In the genomic region with DNA sequence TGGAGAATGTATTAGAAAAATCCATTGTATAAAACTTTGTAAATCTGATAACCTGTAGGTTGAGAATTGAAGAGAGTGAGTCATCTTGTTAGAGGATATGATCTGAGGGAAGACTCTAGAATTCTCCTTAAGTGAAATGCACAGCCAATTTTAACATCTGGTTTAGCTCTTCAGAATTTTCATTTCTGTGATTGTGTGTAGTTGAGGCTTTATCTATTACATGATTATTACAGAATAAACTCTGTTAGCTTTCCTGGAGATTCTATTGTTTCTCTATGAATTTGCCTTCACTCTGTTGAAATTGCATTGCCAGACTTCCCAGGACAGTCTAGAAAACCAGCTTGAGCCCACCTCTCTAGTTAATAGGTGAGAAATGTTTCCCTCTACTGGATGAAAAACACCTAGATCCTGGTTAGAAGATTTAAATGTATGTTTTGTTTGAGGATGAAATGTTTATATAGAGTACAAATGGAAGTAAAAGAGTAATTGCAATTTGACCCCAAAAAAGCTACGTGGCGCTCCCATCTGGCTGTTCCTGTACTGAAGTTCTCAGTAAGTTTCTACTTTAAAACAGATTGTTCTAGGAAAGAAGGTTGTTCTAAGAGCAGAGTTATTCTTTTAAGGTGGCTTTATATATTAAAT, we compare ENCODE assay signal across 8 cellular contexts. TPM values are rescaled to one million over a fixed set of nuclear protein-coding genes. Genes with fewer than 3 reads are reported as not detected.
DNase-seq lines count a peak whose midpoint lies in the region; ATAC-seq and TF ChIP-seq lines count a peak whose summit lies in the region.

No MANE protein-coding gene starts in this region.

- WGBS in upper lobe of left lung, 2 donors = 47% methylated on average over 2 of the region's 2 CpGs

- TF ChIP-seq EP300 in upper lobe of left lung (IDR thresholded peaks at IDR 0.05) = no peak

- H3K36me3 ChIP-seq in kidney epithelial cell (ENCODE audit: control insufficient read depth, insufficient read depth, low read length) = no peaks in the 10 kb centered on the region
- no peaks in the 10 kb centered on the region for H3K36me3 ChIP-seq in upper lobe of left lung

- DNase-seq in EL (peak; percentile 29), kidney epithelial cell (ENCODE audit: low read depth) (no peak), upper lobe of left lung (no peak), NCI-H1930 (lab: John Stamatoyannopoulos, UW) (no peak), GM19238 (ENCODE audit: insufficient read length, low spot score) (no peak), SIG-M5 (lab: John Stamatoyannopoulos, UW) (no peak)
- DNase-seq in activated naive CD8-positive, alpha-beta T cell treated with anti-CD3 and anti-CD28 coated beads, Interleukin-2, amount 10 ng/mL, durations not matched to agents 7 days and 5 days = no peak

- H3K36me3 Mint-ChIP-seq in activated naive CD8-positive, alpha-beta T cell treated with anti-CD3 and anti-CD28 coated beads, Interleukin-2, amount 10 ng/mL, durations not matched to agents 7 days and 5 days = peaks cover 12% of the 10 kb centered on the region

- peak; percentile 56 for TF ChIP-seq CTCF in LNCAP (IDR thresholded peaks at IDR 0.05)
- peak; percentile 20 for TF ChIP-seq CTCF in kidney epithelial cell (IDR thresholded peaks at IDR 0.05; ENCODE audit: insufficient read depth, low read length, poor library complexity, severe bottlenecking)
- TF ChIP-seq CTCF in upper lobe of left lung (IDR thresholded peaks at IDR 0.05) = no peak

- H3K9me3 Mint-ChIP-seq in activated naive CD8-positive, alpha-beta T cell treated with anti-CD3 and anti-CD28 coated beads, Interleukin-2, amount 10 ng/mL, durations not matched to agents 7 days and 5 days = no peaks in the 10 kb centered on the region

- no peak for TF ChIP-seq POLR2A in upper lobe of left lung (IDR thresholded peaks at IDR 0.05)

- peaks cover 33 to 59% (median 46%) of the 10 kb centered on the region in 4 donors for H3K4me1 ChIP-seq in upper lobe of left lung

- ATAC-seq in activated naive CD8-positive, alpha-beta T cell treated with anti-CD3 and anti-CD28 coated beads, Interleukin-2, amount 10 ng/mL, durations not matched to agents 7 days and 5 days (ENCODE audit: low read depth) = no peak
- ATAC-seq in upper lobe of left lung (ENCODE audit: low FRiP score in 2 of 2) = no peak

- POLR2A ChIA-PET in activated naive CD8-positive, alpha-beta T cell treated with anti-CD3 and anti-CD28 coated beads, Interleukin-2, amount 10 ng/mL, durations not matched to agents 7 days and 5 days (lab: Charles Lee) = interaction anchor here (1.0 to 1.3 kb wide), 3 partner anchors 17 to 452 kb away, joined by 3 to 5 read pairs (median 5); a partner anchor contains a TSS

- peak overlapping the region; percentile 41 for H3K27ac Mint-ChIP-seq in activated naive CD8-positive, alpha-beta T cell treated with anti-CD3 and anti-CD28 coated beads, Interleukin-2, amount 10 ng/mL, durations not matched to agents 7 days and 5 days

- H3K27me3 Mint-ChIP-seq in activated naive CD8-positive, alpha-beta T cell treated with anti-CD3 and anti-CD28 coated beads, Interleukin-2, amount 10 ng/mL, durations not matched to agents 7 days and 5 days = no peaks in the 10 kb centered on the region

- H3K9me3 ChIP-seq in upper lobe of left lung = no peaks in the 10 kb centered on the region

- peak overlapping the region; percentile 75 for H3K4me3 ChIP-seq in kidney epithelial cell (ENCODE audit: low read depth, low read length)
- peak overlapping the region in 3 of 4 donors; percentile 81 to 95 (median 87) for H3K4me3 ChIP-seq in upper lobe of left lung

- peaks cover 40% of the 10 kb centered on the region for H3K4me1 Mint-ChIP-seq in activated naive CD8-positive, alpha-beta T cell treated with anti-CD3 and anti-CD28 coated beads, Interleukin-2, amount 10 ng/mL, durations not matched to agents 7 days and 5 days

- H3K4me3 Mint-ChIP-seq in activated naive CD8-positive, alpha-beta T cell treated with anti-CD3 and anti-CD28 coated beads, Interleukin-2, amount 10 ng/mL, durations not matched to agents 7 days and 5 days = peak overlapping the region; percentile 100

- no peaks in the 10 kb centered on the region for H3K27me3 ChIP-seq in kidney epithelial cell (ENCODE audit: control insufficient read depth, insufficient read depth, low read length)
- H3K27me3 ChIP-seq in upper lobe of left lung = no peaks in the 10 kb centered on the region

- H3K27ac ChIP-seq in upper lobe of left lung = peak overlapping the region in 3 of 4 donors; percentile 95 to 98 (median 98)

RNA-seq across cellular contexts. Expression of a gene that starts 2.9 kb away (rescaled TPM):
- total RNA-seq in activated naive CD8-positive, alpha-beta T cell treated with anti-CD3 and anti-CD28 coated beads, Interleukin-2, amount 10 ng/mL, durations not matched to agents 7 days and 5 days = 10 to 100 TPM; 62.0 to 62.6 TPM
- total RNA-seq in kidney epithelial cell = 33.6 and 33.8 TPM in 2 replicates
- total RNA-seq in upper lobe of left lung = 10 to 100 TPM; 23.0 to 60.3 (median 34.0) TPM

Comparison
In these comparisons a context has a peak if more than half of its experiments do, and no peak if none do; other contexts are left out.
1. CTCF ChIP-seq: peak in LNCAP (single experiment) and kidney epithelial cell (single experiment); none in upper lobe of left lung (0 of 6).